ENCODE assay signal across 10 cellular contexts in genomic region chr10:99945286-99945685, GRCh38.
DNase-seq lines count a peak whose midpoint lies in the region; ATAC-seq, FAIRE-seq and TF ChIP-seq lines count a peak whose summit lies in the region.
"Had no signal": no experiment of that assay in that cellular context is flagged by ENCODE, and none has a peak within 500 bp of the region (broad histone marks: within the 10 kb centered on the region; RNA-seq: fewer than 3 reads in every experiment).

No MANE protein-coding gene starts in this region.

- TF ChIP-seq CTCF in endothelial cell of umbilical vein (IDR thresholded peaks at IDR 0.05; ENCODE audit: extremely low read depth in 1 of 2, insufficient read depth in 1 of 2, low read depth in 1 of 2, low read length in 2 of 2) (no peak), right lobe of liver (IDR thresholded peaks at IDR 0.05) (no peak), thyroid gland (IDR thresholded peaks at IDR 0.05) (no peak), BE2C (IDR thresholded peaks at IDR 0.05; ENCODE audit: low read depth, low read length) (no peak)

- H3K36me3 ChIP-seq in endothelial cell of umbilical vein (ENCODE audit: control insufficient read depth in 2 of 2, extremely low read depth in 1 of 2, insufficient read depth in 2 of 2, low read length in 2 of 2) (peaks cover 2 to 5% of the 10 kb centered on the region in 2 experiments), right lobe of liver (no peaks in the 10 kb centered on the region), thyroid gland (no peaks in the 10 kb centered on the region), BE2C (no peaks in the 10 kb centered on the region)

- H3K27me3 ChIP-seq in endothelial cell of umbilical vein (ENCODE audit: control insufficient read depth in 2 of 2, insufficient read depth in 2 of 2, low read length in 2 of 2) = no peaks in the 10 kb centered on the region
- no peaks in the 10 kb centered on the region for H3K27me3 ChIP-seq in right lobe of liver
- no peaks in the 10 kb centered on the region for H3K27me3 ChIP-seq in thyroid gland
- no peaks in the 10 kb centered on the region for H3K27me3 ChIP-seq in BE2C

- peaks cover 96% of the 10 kb centered on the region for H3K79me2 ChIP-seq in endothelial cell of umbilical vein (ENCODE audit: control insufficient read depth, insufficient read depth, low read length)

- H3K4me1 ChIP-seq in endothelial cell of umbilical vein (ENCODE audit: control insufficient read depth, extremely low read depth, insufficient read depth, low read length) = peaks cover 65% of the 10 kb centered on the region
- peaks cover 0 to 18% (median 8%) of the 10 kb centered on the region in 4 donors for H3K4me1 ChIP-seq in right lobe of liver
- peaks cover 17 to 19% of the 10 kb centered on the region in 2 donors for H3K4me1 ChIP-seq in thyroid gland
- no peaks in the 10 kb centered on the region for H3K4me1 ChIP-seq in BE2C

- DNase-seq in LHCN-M2 (ENCODE audit: low read depth) (peak; percentile 69), endothelial cell of umbilical vein (ENCODE audit: low read depth, low spot score) (peak; percentile 88), right lobe of liver (peak in 1 of 3 donors; percentile 32), thyroid gland (peak in 1 of 2 donors; percentile 21), 8988T (no peak), BE2C (no peak)
- no peak for DNase-seq in stimulated activated naive CD8-positive, alpha-beta T cell treated with anti-CD3 and anti-CD28 coated beads, Interleukin-15, amount 100 ng/mL, for 72 hours
- DNase-seq: foreskin melanocyte had no signal

- H4K20me1 ChIP-seq in endothelial cell of umbilical vein (replicated peaks; ENCODE audit: control insufficient read depth, extremely low read depth, insufficient read depth, low read length) = no peaks in the 10 kb centered on the region

- ATAC-seq in right lobe of liver = peak; percentile 55 to 90 (median 81)
- no peak for ATAC-seq in stimulated activated naive CD8-positive, alpha-beta T cell treated with anti-CD3 and anti-CD28 coated beads, Interleukin-15, amount 100 ng/mL, for 72 hours
- ATAC-seq: activated CD4-positive, CD25-positive, alpha-beta regulatory T cell treated with anti-CD3 and anti-CD28 coated beads, Interleukin-2, amount 50 U/mL, for 24 hours had no signal

- no peaks in the 10 kb centered on the region for H3K4me1 Mint-ChIP-seq in stimulated activated naive CD8-positive, alpha-beta T cell treated with anti-CD3 and anti-CD28 coated beads, Interleukin-15, amount 100 ng/mL, for 72 hours
- H3K4me1 Mint-ChIP-seq: activated naive CD4-positive, alpha-beta T cell treated with anti-CD3 and anti-CD28 coated beads, Interleukin-2, amount 50 U/mL, for 24 hours had no signal

- BruUV-seq in endothelial cell of umbilical vein (replicated peaks; lab: Mats Ljungman, UMichigan) = no TSS peak

- no peak overlapping the region for H3K27ac Mint-ChIP-seq in stimulated activated naive CD8-positive, alpha-beta T cell treated with anti-CD3 and anti-CD28 coated beads, Interleukin-15, amount 100 ng/mL, for 72 hours
- H3K27ac Mint-ChIP-seq: activated naive CD4-positive, alpha-beta T cell treated with anti-CD3 and anti-CD28 coated beads, Interleukin-2, amount 50 U/mL, for 24 hours had no signal

- H3K27ac ChIP-seq in endothelial cell of umbilical vein (ENCODE audit: insufficient read depth, low read depth, low read length) (peak overlapping the region; percentile 69), right lobe of liver (peak overlapping the region; percentile 10 to 69 (median 39)), thyroid gland (peak overlapping the region in 2 of 3 donors; percentile 17 to 37)

- H3K9me1 ChIP-seq in endothelial cell of umbilical vein (replicated peaks; ENCODE audit: control insufficient read depth, extremely low read depth, insufficient read depth, low read length) = no peaks in the 10 kb centered on the region

- CTCF ChIA-PET in endothelial cell of umbilical vein (lab: Charles Lee) = interaction anchor here (1.0 to 2.7 kb wide), 9 partner anchors 9 to 100 kb away, joined by 3 to 10 read pairs (median 3); partner anchors contain the start of gene DNMBP

- H3K27me3 Mint-ChIP-seq in stimulated activated naive CD8-positive, alpha-beta T cell treated with anti-CD3 and anti-CD28 coated beads, Interleukin-15, amount 100 ng/mL, for 72 hours = no peaks in the 10 kb centered on the region
- H3K27me3 Mint-ChIP-seq: activated naive CD4-positive, alpha-beta T cell treated with anti-CD3 and anti-CD28 coated beads, Interleukin-2, amount 50 U/mL, for 24 hours had no signal

- H3K4me2 ChIP-seq in endothelial cell of umbilical vein (ENCODE audit: insufficient read depth, low read length) = peak overlapping the region; percentile 10

- peaks cover 5 to 8% of the 10 kb centered on the region in 2 donors for H3K9me3 Mint-ChIP-seq in stimulated activated naive CD8-positive, alpha-beta T cell treated with anti-CD3 and anti-CD28 coated beads, Interleukin-15, amount 100 ng/mL, for 72 hours
- H3K9me3 Mint-ChIP-seq: activated naive CD4-positive, alpha-beta T cell treated with anti-CD3 and anti-CD28 coated beads, Interleukin-2, amount 50 U/mL, for 24 hours had no signal

- WGBS in right lobe of liver (ENCODE audit: insufficient coverage, low coverage, low lambda C conversion rate, missing lambda C conversion rate) = 30% methylated on average over 4 of the region's 4 CpGs
- WGBS in thyroid gland, 2 donors = 73% methylated on average over 4 of the region's 4 CpGs

- H3K4me3 Mint-ChIP-seq in stimulated activated naive CD8-positive, alpha-beta T cell treated with anti-CD3 and anti-CD28 coated beads, Interleukin-15, amount 100 ng/mL, for 72 hours = no peak overlapping the region
- H3K4me3 Mint-ChIP-seq: activated naive CD4-positive, alpha-beta T cell treated with anti-CD3 and anti-CD28 coated beads, Interleukin-2, amount 50 U/mL, for 24 hours had no signal

- intact Hi-C loops in endothelial cell of umbilical vein (cut with micrococcal nuclease) (no loop called here), right lobe of liver (cut with DNase I) (no loop called here), thyroid gland (cut with DNase I) (no loop called here)

- POLR2A ChIA-PET in endothelial cell of umbilical vein (lab: Charles Lee) = no interaction called here

- FAIRE-seq in endothelial cell of umbilical vein (lab: Jason Lieb, UNC) = no peak

- H3K9me3 ChIP-seq in endothelial cell of umbilical vein (replicated peaks; ENCODE audit: control insufficient read depth, insufficient read depth, low read length) = no peaks in the 10 kb centered on the region
- H3K9me3 ChIP-seq in right lobe of liver = no peaks in the 10 kb centered on the region
- no peaks in the 10 kb centered on the region for H3K9me3 ChIP-seq in thyroid gland
- H3K9me3 ChIP-seq in BE2C = no peaks in the 10 kb centered on the region

- H3K9ac ChIP-seq in endothelial cell of umbilical vein (replicated peaks; ENCODE audit: extremely low read depth, insufficient read depth, low read length) = peak overlapping the region; percentile 29

- no peak overlapping the region for H2AFZ ChIP-seq in endothelial cell of umbilical vein (ENCODE audit: low read depth, low read length)

- dilution Hi-C loops in endothelial cell of umbilical vein (cut with MboI; ENCODE audit: extremely low pct_ligation_motif_present, low sequenced_read_pairs) = no loop called here

- TF ChIP-seq POLR2A in endothelial cell of umbilical vein (IDR thresholded peaks at IDR 0.05; ENCODE audit: low read depth, low read length) = no peak
- no peak for TF ChIP-seq POLR2A in right lobe of liver (IDR thresholded peaks at IDR 0.05)
- TF ChIP-seq POLR2A in thyroid gland (IDR thresholded peaks at IDR 0.05) = no peak

- H3K4me3 ChIP-seq in endothelial cell of umbilical vein (replicated peaks in 1 of 3; ENCODE audit: insufficient read depth in 1 of 3, low read depth in 1 of 3, low read length in 3 of 3) (no peak overlapping the region), right lobe of liver (peak overlapping the region in 1 of 3 donors; percentile 11), thyroid gland (replicated peaks in 1 of 3) (no peak overlapping the region), BE2C (ENCODE audit: low read depth, low read length) (no peak overlapping the region)

TF ChIP-seq in endothelial cell of umbilical vein, 7 proteins besides CTCF, POLR2A, EP300 and RAD21:
- TF ChIP-seq POLR2AphosphoS5 (IDR thresholded peaks at IDR 0.05; ENCODE audit: insufficient read depth, low read depth, low read length) = peak; percentile 30
- TF ChIP-seq GATA2 (IDR thresholded peaks at IDR 0.05; ENCODE audit: insufficient read depth, insufficient read length, low read depth, low read length) = no peak
- peak; percentile 62 for TF ChIP-seq JUN (IDR thresholded peaks at IDR 0.05; ENCODE audit: borderline replicate concordance, insufficient read depth, insufficient read length, low read depth)
- no peak for TF ChIP-seq EZH2 (IDR thresholded peaks at IDR 0.05; ENCODE audit: borderline replicate concordance, low read depth, low read length, severe bottlenecking)
- no peak for TF ChIP-seq MYC (IDR thresholded peaks at IDR 0.05; ENCODE audit: low read depth, low read length)
- no peak for TF ChIP-seq MAX (IDR thresholded peaks at IDR 0.05; ENCODE audit: insufficient read depth, insufficient read length)
- TF ChIP-seq FOS (IDR thresholded peaks at IDR 0.05; ENCODE audit: borderline replicate concordance, insufficient read depth, low read length) = peak; percentile 63
TF ChIP-seq in endothelial cell of umbilical vein: peak in this region for 3.

Comparison
In these comparisons a context has a peak if more than half of its experiments do, and no peak if none do; other contexts are left out.
1. DNase-seq: peak in LHCN-M2 (single experiment) and endothelial cell of umbilical vein (single experiment); none in 8988T (single experiment), stimulated activated naive CD8-positive, alpha-beta T cell treated with anti-CD3 and anti-CD28 coated beads, Interleukin-15, amount 100 ng/mL, for 72 hours (0 of 2) and BE2C (single experiment).
2. Peak in every context shown above with its lines, with median percentiles within 50 percentile points of each other: H3K27ac ChIP-seq.